ENCODE assay signal across 8 cellular contexts in the genomic region with DNA sequence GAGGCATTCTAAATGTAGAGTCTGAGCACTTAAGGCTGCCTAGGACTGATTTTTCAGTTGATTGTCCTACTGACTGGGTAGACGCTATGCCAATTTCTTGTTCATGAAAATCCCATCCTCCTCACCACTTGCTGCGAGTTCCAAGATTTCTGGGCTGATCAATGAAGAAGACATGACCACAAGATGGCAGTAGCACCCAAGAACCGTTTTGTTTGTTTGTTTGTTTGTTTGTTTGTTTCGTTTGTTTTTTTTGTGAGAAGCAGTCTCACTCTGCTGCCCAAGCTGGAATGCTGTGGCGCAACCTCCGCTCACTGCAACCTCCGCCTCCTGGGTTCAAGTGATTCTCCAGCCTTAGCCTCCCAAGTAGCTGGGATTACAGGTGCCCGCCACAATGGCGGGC. TPM values are rescaled to one million over a fixed set of nuclear protein-coding genes. Genes with fewer than 3 reads are reported as not detected.
DNase-seq lines count a peak whose midpoint lies in the region; ATAC-seq and TF ChIP-seq lines count a peak whose summit lies in the region.
"Not testable (repeated sequence)": the region's sequence is repeated elsewhere in the genome, so short reads cannot be mapped to it uniquely, and the experiment has no call there.

No MANE protein-coding gene starts in this region.

- WGBS in right lobe of liver (ENCODE audit: insufficient coverage, low coverage, low lambda C conversion rate, missing lambda C conversion rate), result 56% methylated on average over 9 of the region's 9 CpGs

- H3K4me1 Mint-ChIP-seq in brain, result not testable (repeated sequence)

- not testable (repeated sequence) for H3K4me3 ChIP-seq in fibroblast of lung (replicated peaks in 1 of 4; ENCODE audit: control extremely low read depth in 1 of 4, insufficient read depth in 1 of 4, low read depth in 3 of 4, low read length in 4 of 4); right lobe of liver; gastrocnemius medialis

- POLR2A ChIA-PET in RWPE1 (lab: Yijun Ruan, JAX; ENCODE audit: low non-redundant PET), result not testable (repeated sequence)

- DNase-seq in RWPE1 (ENCODE audit: low spot score); fibroblast of lung (ENCODE audit: low read depth in 2 of 2); right lobe of liver; gastrocnemius medialis: not testable (repeated sequence)

- H3K27me3 ChIP-seq in fibroblast of lung (ENCODE audit: control insufficient read depth, insufficient read depth, low read length); right lobe of liver; gastrocnemius medialis: not testable (repeated sequence)

- CTCF ChIA-PET in RWPE1 (lab: Yijun Ruan, JAX), result interaction anchor here (0.6 kb wide), 2 partner anchors 45 to 349 kb away, joined by 3 read pairs; no protein-coding TSS in a partner anchor

- H3K4me2 ChIP-seq in fibroblast of lung (ENCODE audit: extremely low read depth, insufficient read depth, low read length), result not testable (repeated sequence)

- peak; percentile 37 for TF ChIP-seq CTCF in C4-2B (conservative IDR thresholded peaks at IDR 0.05)
- TF ChIP-seq CTCF in GM12873 (IDR thresholded peaks at IDR 0.05; ENCODE audit: insufficient read depth, low read depth, low read length, missing control alignments), result peak; percentile 58
- TF ChIP-seq CTCF in LNCAP (IDR thresholded peaks at IDR 0.05), result peak; percentile 40; the same call in 1 of the 2 replicates
- TF ChIP-seq CTCF in RWPE1 (conservative IDR thresholded peaks at IDR 0.05; ENCODE audit: low read depth), result 0 out of 2 replicates have a peak, but pooled peaks have one; percentile 13
- TF ChIP-seq CTCF in brain (conservative IDR thresholded peaks at IDR 0.05), result peak; percentile 32 to 34
- peak; percentile 9 to 21 for TF ChIP-seq CTCF in fibroblast of lung (conservative IDR thresholded peaks at IDR 0.05 in 1 of 2, IDR thresholded peaks at IDR 0.05 in 1 of 2; ENCODE audit: low read depth in 1 of 2, low read length in 2 of 2)
- TF ChIP-seq CTCF in right lobe of liver (IDR thresholded peaks at IDR 0.05), result peak; percentile 8 to 45 (median 42)
- peak in 3 of 5 experiments; percentile 20 to 35 (median 23) for TF ChIP-seq CTCF in gastrocnemius medialis (IDR thresholded peaks at IDR 0.05 in 4 of 5, conservative IDR thresholded peaks at IDR 0.05 in 1 of 5)

- H3K27me3 Mint-ChIP-seq in brain, result not testable (repeated sequence)

- H2AFZ ChIP-seq in fibroblast of lung (ENCODE audit: low read length), result not testable (repeated sequence)

- H3K9me3 Mint-ChIP-seq in brain, result not testable (repeated sequence)

- not testable (repeated sequence) for H3K79me2 ChIP-seq in fibroblast of lung (ENCODE audit: control insufficient read depth, insufficient read depth, low read length)

- H3K9me3 ChIP-seq in fibroblast of lung (ENCODE audit: control insufficient read depth, insufficient read depth, low read depth, low read length); right lobe of liver; gastrocnemius medialis: not testable (repeated sequence)

- TF ChIP-seq POLR2A in right lobe of liver (IDR thresholded peaks at IDR 0.05); gastrocnemius medialis (IDR thresholded peaks at IDR 0.05): not testable (repeated sequence)

- intact Hi-C loops in right lobe of liver (cut with DNase I), result not testable (repeated sequence)
- intact Hi-C loops in gastrocnemius medialis (cut with DNase I; ENCODE audit: low total_unique reads), result loop anchor here (10.0 kb wide), 1 partner anchor 242 kb away; no protein-coding TSS in a partner anchor

- not testable (repeated sequence) for H3K9ac ChIP-seq in fibroblast of lung (ENCODE audit: insufficient read depth, low read length)

- not testable (repeated sequence) for H3K36me3 Mint-ChIP-seq in brain

- not testable (repeated sequence) for H3K4me1 ChIP-seq in fibroblast of lung (ENCODE audit: control insufficient read depth, extremely low read depth, insufficient read depth, low read length); right lobe of liver; gastrocnemius medialis

- not testable (repeated sequence) for H3K27ac Mint-ChIP-seq in brain

- H3K27ac ChIP-seq in C4-2B; RWPE1; fibroblast of lung (ENCODE audit: insufficient read depth, low read length); right lobe of liver; gastrocnemius medialis: not testable (repeated sequence)

- in situ Hi-C loops in gastrocnemius medialis (cut with MboI; ENCODE audit: low sequenced_read_pairs in 4 of 4), result loop anchor here in 2 of 4 donors (25.0 kb wide), 3 partner anchors 229 to 771 kb away; a partner anchor contains a TSS

- not testable (repeated sequence) for ATAC-seq in right lobe of liver, gastrocnemius medialis

- H3K36me3 ChIP-seq in fibroblast of lung (ENCODE audit: control insufficient read depth, insufficient read depth, low read length); right lobe of liver; gastrocnemius medialis: not testable (repeated sequence)

- H3K4me3 Mint-ChIP-seq in brain, result not testable (repeated sequence)

- not testable (repeated sequence) for H4K20me1 ChIP-seq in fibroblast of lung (ENCODE audit: control insufficient read depth, extremely low read depth, insufficient read depth, low read length)

RNA-seq across cellular contexts. Expression of a gene that starts 8.9 kb away (rescaled TPM):
- polyA plus RNA-seq in brain (ENCODE audit: insufficient read depth, low read depth, low replicate concordance) (4.0 TPM), fibroblast of lung (5.8 and 7.0 TPM in 2 replicates)
- total RNA-seq in fibroblast of lung (5.1 and 8.9 TPM in 2 replicates), right lobe of liver (10 to 100 TPM in 4 of 6 experiments, 1 to 10 TPM in 2; 3.8 to 13.8 (median 11.2) TPM), gastrocnemius medialis (10 to 100 TPM in 1 of 4 donors, 1 to 10 TPM in 3; 5.9 to 10.7 (median 7.0) TPM)
- 3.5 and 4.2 TPM in 2 replicates for polyA plus RNA-seq in fibroblast of lung (2012)
- 4.8 and 7.9 TPM in 2 replicates for polyA minus RNA-seq in fibroblast of lung (ENCODE audit: low replicate concordance)
